ENCODE assay signal across 20 cellular contexts in genomic region chr13:113090415-113090770, GRCh38. TPM values are rescaled to one million over a fixed set of nuclear protein-coding genes. Genes with fewer than 3 reads are reported as not detected.
DNase-seq lines count a peak whose midpoint lies in the region; ATAC-seq and TF ChIP-seq lines count a peak whose summit lies in the region.
"Had no signal": no experiment of that assay in that cellular context is flagged by ENCODE, and none has a peak within 500 bp of the region (broad histone marks: within the 10 kb centered on the region; RNA-seq: fewer than 3 reads in every experiment).

No MANE protein-coding gene starts in this region.

- no peak overlapping the region for H3K56ac ChIP-seq in H9 (ENCODE audit: insufficient read length, low read depth, low read length)
- H3K56ac ChIP-seq in mesendoderm (ENCODE audit: low read length): no peak overlapping the region

- no peak overlapping the region for H3K4ac ChIP-seq in H9 (ENCODE audit: low read depth, low read length)
- H3K4ac ChIP-seq in mesendoderm (ENCODE audit: low read depth, low read length): no peak overlapping the region

- H4K5ac ChIP-seq in H9 (ENCODE audit: insufficient read length, low read depth, low read length) (no peak overlapping the region), mesendoderm (ENCODE audit: low read length) (no peak overlapping the region)

- H3K9me3 Mint-ChIP-seq in H9 (no peaks in the 10 kb centered on the region), glutamatergic neuron (ENCODE audit: unreplicated experiment) (peaks cover 10% of the 10 kb centered on the region), Calu3 (ENCODE audit: low read depth, unreplicated experiment) (no peaks in the 10 kb centered on the region)
- H3K9me3 Mint-ChIP-seq: CD8-positive, alpha-beta memory T cell had no signal

- H3K79me2 ChIP-seq in H9 (ENCODE audit: insufficient read depth, low read length): no peaks in the 10 kb centered on the region
- no peaks in the 10 kb centered on the region for H3K79me2 ChIP-seq in mesendoderm (ENCODE audit: control insufficient read depth, insufficient read depth, low read length)

- H3K79me1 ChIP-seq in H9 (ENCODE audit: insufficient read depth, low read depth, low read length, poor library complexity, severe bottlenecking) (no peaks in the 10 kb centered on the region), mesendoderm (ENCODE audit: low read length) (no peaks in the 10 kb centered on the region)

- H3K4me3 ChIP-seq in mesendoderm (ENCODE audit: low read length) (no peak overlapping the region), colonic mucosa (no peak overlapping the region)
- H3K4me3 ChIP-seq: SJCRH30 had no signal

- H3K4me2 ChIP-seq in H9 (ENCODE audit: insufficient read depth, insufficient read length, low read length) (no peak overlapping the region), mesendoderm (ENCODE audit: low read length) (no peak overlapping the region)

- no peak overlapping the region for H3K18ac ChIP-seq in H9 (ENCODE audit: insufficient read length, low read depth, low read length)
- no peak overlapping the region for H3K18ac ChIP-seq in mesendoderm (ENCODE audit: low read length)

- no peak overlapping the region for H3K14ac ChIP-seq in H9 (ENCODE audit: insufficient read depth, low read length)

- no peak overlapping the region for H2BK12ac ChIP-seq in H9 (ENCODE audit: insufficient read length, low read depth, low read length)

- H3K23ac ChIP-seq in H9 (ENCODE audit: insufficient read length, low read depth, low read length): no peak overlapping the region
- H3K23ac ChIP-seq in mesendoderm (ENCODE audit: low read length): no peak overlapping the region

- TF ChIP-seq CTCF in H9 (conservative IDR thresholded peaks at IDR 0.05): peak; percentile 63
- no peak for TF ChIP-seq CTCF in glutamatergic neuron (IDR thresholded peaks at IDR 0.05; ENCODE audit: partially characterized antibody, unreplicated experiment)
- no peak for TF ChIP-seq CTCF in Calu3 (IDR thresholded peaks at IDR 0.05; ENCODE audit: unreplicated experiment)
- no peak for TF ChIP-seq CTCF in colonic mucosa (IDR thresholded peaks at IDR 0.05)

- H3K27me3 Mint-ChIP-seq in H9 (ENCODE audit: low read depth): peaks cover 1% of the 10 kb centered on the region; the same call in 1 of the 2 replicates
- H3K27me3 Mint-ChIP-seq in glutamatergic neuron (ENCODE audit: unreplicated experiment): peaks cover 12% of the 10 kb centered on the region
- no peaks in the 10 kb centered on the region for H3K27me3 Mint-ChIP-seq in Calu3 (ENCODE audit: unreplicated experiment)
- H3K27me3 Mint-ChIP-seq: CD8-positive, alpha-beta memory T cell had no signal

- no peak overlapping the region for H3K4me3 Mint-ChIP-seq in H9
- no peak overlapping the region for H3K4me3 Mint-ChIP-seq in glutamatergic neuron (ENCODE audit: unreplicated experiment)
- no peak overlapping the region for H3K4me3 Mint-ChIP-seq in Calu3 (ENCODE audit: low read depth, unreplicated experiment)
- H3K4me3 Mint-ChIP-seq: CD8-positive, alpha-beta memory T cell had no signal

- no peak overlapping the region for H3K9ac ChIP-seq in H9 (ENCODE audit: extremely low read depth, insufficient read length, low read length)
- H3K9ac ChIP-seq in mesendoderm (ENCODE audit: low read length): no peak overlapping the region
- no peak overlapping the region for H3K9ac ChIP-seq in colonic mucosa (ENCODE audit: low read depth in 2 of 2, low read length in 2 of 2)

- H2AK5ac ChIP-seq in H9 (ENCODE audit: insufficient read length, low read length) (no peak overlapping the region), mesendoderm (ENCODE audit: low read length) (no peak overlapping the region)

- no peak overlapping the region for H4K91ac ChIP-seq in H9 (ENCODE audit: insufficient read length, low read depth, low read length)

- 0 out of 7 replicates have a peak overlapping the region, but pooled peaks of 2 of the 3 experiments have one; percentile 27 to 28 for H3K27ac Mint-ChIP-seq in H9
- H3K27ac Mint-ChIP-seq in glutamatergic neuron (ENCODE audit: unreplicated experiment): no peak overlapping the region
- H3K27ac Mint-ChIP-seq in Calu3 (ENCODE audit: unreplicated experiment): no peak overlapping the region
- H3K27ac Mint-ChIP-seq: CD8-positive, alpha-beta memory T cell had no signal

- H4K8ac ChIP-seq in H9 (replicated peaks; ENCODE audit: insufficient read length, low read depth, low read length): no peak overlapping the region
- no peak overlapping the region for H4K8ac ChIP-seq in mesendoderm (ENCODE audit: low read depth, low read length)

- H4K20me1 ChIP-seq in H9 (ENCODE audit: control insufficient read depth, insufficient read depth, insufficient read length): peaks cover 2% of the 10 kb centered on the region

- DNase-seq in ELF-1 (ENCODE audit: low read depth, low spot score) (peak; percentile 27), H9 (peak; percentile 83), glutamatergic neuron (peak; percentile 20), mesendoderm (peak; percentile 79), Calu3 (no peak), colonic mucosa (no peak)
- DNase-seq: C1 segment of cervical spinal cord, DMS79 treated with DMSO at 0.1 percent for 48 hours, HCEC 1CT, KG1, NCI-H1417, NCI-H187, NCI-H345, NCI-H524 treated with DMSO at 0.1 percent for 48 hours, RPMI8226, SJCRH30 had no signal

- intact Hi-C loops in Calu3 (cut with micrococcal nuclease; ENCODE audit: unreplicated experiment) (no loop called here), colonic mucosa (cut with DNase I) (no loop called here)

- no TSS peak for BruUV-seq in Calu3 (replicated peaks; lab: Mats Ljungman, UMichigan)

- H2BK5ac ChIP-seq in H9 (ENCODE audit: insufficient read length, low read length) (no peak overlapping the region), mesendoderm (ENCODE audit: low read length) (no peak overlapping the region)

- H3K4me1 Mint-ChIP-seq in H9 (peaks cover 18 to 24% of the 10 kb centered on the region in 2 experiments), glutamatergic neuron (ENCODE audit: low read depth, unreplicated experiment) (peaks cover 4% of the 10 kb centered on the region), Calu3 (ENCODE audit: low read depth, unreplicated experiment) (no peaks in the 10 kb centered on the region)
- H3K4me1 Mint-ChIP-seq: CD8-positive, alpha-beta memory T cell had no signal

- no peak overlapping the region for H3T11ph ChIP-seq in H9 (ENCODE audit: low read length)

- H3K4me1 ChIP-seq in H9 (ENCODE audit: insufficient read depth, low read length): no peaks in the 10 kb centered on the region; the same call in 1 of the 2 replicates
- H3K4me1 ChIP-seq in mesendoderm (ENCODE audit: control insufficient read depth, low read depth, low read length): peaks cover 2% of the 10 kb centered on the region
- no peaks in the 10 kb centered on the region for H3K4me1 ChIP-seq in colonic mucosa
- H3K4me1 ChIP-seq: SJCRH30 had no signal

- H3K27me3 ChIP-seq in H9 (ENCODE audit: insufficient read depth, low read length): no peaks in the 10 kb centered on the region
- H3K27me3 ChIP-seq in mesendoderm (ENCODE audit: insufficient read depth, low read length, poor library complexity): no peaks in the 10 kb centered on the region
- H3K27me3 ChIP-seq in colonic mucosa: no peaks in the 10 kb centered on the region
- H3K27me3 ChIP-seq: SJCRH30 had no signal

- H2AFZ ChIP-seq in H9 (ENCODE audit: low read length): no peak overlapping the region

- H2BK120ac ChIP-seq in H9 (ENCODE audit: low read depth, low read length, poor library complexity, severe bottlenecking) (no peak overlapping the region), mesendoderm (ENCODE audit: low read depth, low read length) (no peak overlapping the region)

- CTCF ChIA-PET in Calu3 (lab: Charles Lee): no interaction called here

- H3K36me3 ChIP-seq in mesendoderm (ENCODE audit: control insufficient read depth, insufficient read depth, low read length) (no peaks in the 10 kb centered on the region), colonic mucosa (no peaks in the 10 kb centered on the region)
- H3K36me3 ChIP-seq: SJCRH30 had no signal

- H3K36me3 Mint-ChIP-seq in H9 (ENCODE audit: insufficient read depth in 1 of 3, low read depth in 3 of 3) (peaks cover 0 to 9% (median 6%) of the 10 kb centered on the region in 3 experiments; a peak in 4 of 7 replicates), glutamatergic neuron (ENCODE audit: unreplicated experiment) (no peaks in the 10 kb centered on the region), Calu3 (ENCODE audit: insufficient read depth, unreplicated experiment) (no peaks in the 10 kb centered on the region)

- no peaks in the 10 kb centered on the region for H3K23me2 ChIP-seq in H9 (ENCODE audit: insufficient read length, low read depth, low read length, poor library complexity, severe bottlenecking)

- no peak for ATAC-seq in HG03045 (IDR thresholded peaks at IDR 0.05; ENCODE audit: unreplicated experiment)
- ATAC-seq: HepG2 had no signal

- H2BK20ac ChIP-seq in H9 (ENCODE audit: low read depth, low read length, poor library complexity, severe bottlenecking): no peak overlapping the region

- WGBS in H9 (ENCODE audit: extremely low coverage, insufficient read length, low lambda C conversion rate): no CpG with 5 or more reads among the region's 13 CpGs
- no CpG with 5 or more reads among the region's 13 CpGs for WGBS in mesendoderm (ENCODE audit: extremely low coverage, insufficient coverage, low lambda C conversion rate)

- H2BK15ac ChIP-seq in H9 (ENCODE audit: low read depth, low read length): no peak overlapping the region
- H2BK15ac ChIP-seq in mesendoderm (replicated peaks; ENCODE audit: low read depth): no peak overlapping the region

- H3K9me3 ChIP-seq in H9 (ENCODE audit: control insufficient read depth, low read depth, low read length): no peaks in the 10 kb centered on the region
- no peaks in the 10 kb centered on the region for H3K9me3 ChIP-seq in colonic mucosa
- H3K9me3 ChIP-seq: SJCRH30 had no signal

- no peak overlapping the region for H3K27ac ChIP-seq in H9 (ENCODE audit: insufficient read length, low read depth, low read length)
- H3K27ac ChIP-seq in mesendoderm (ENCODE audit: low read depth, low read length): no peak overlapping the region
- no peak overlapping the region for H3K27ac ChIP-seq in colonic mucosa
- H3K27ac ChIP-seq: SJCRH30 had no signal

RNA-seq across cellular contexts. Expression of gene F7, which starts 15.2 kb away (rescaled TPM):
- total RNA-seq in H9 (2021) (0.66 and 0.81 TPM in 2 replicates), glutamatergic neuron (ENCODE audit: unreplicated experiment) (not detected), Calu3 (2022) (not detected in 2 replicates), colonic mucosa (under 1 TPM; 0.11 to 0.12 TPM)
- polyA plus RNA-seq in mesendoderm (2013, experiment 1 of 2): 0.20 TPM
- 0.18 TPM for polyA plus RNA-seq in mesendoderm (2013, experiment 2 of 2)
- total RNA-seq: G401, SJCRH30 had no signal

RNA-seq across cellular contexts. Expression of gene F10, which starts 32.2 kb away (rescaled TPM):
- 1.7 TPM in 2 replicates for total RNA-seq in H9 (2021)
- total RNA-seq in glutamatergic neuron (ENCODE audit: unreplicated experiment): 0.74 TPM
- polyA plus RNA-seq in mesendoderm (2013, experiment 1 of 2): 0.62 TPM
- 0.45 TPM for polyA plus RNA-seq in mesendoderm (2013, experiment 2 of 2)
- total RNA-seq in Calu3 (2022): not detected in 2 replicates
- 1 to 10 TPM; 1.5 to 4.1 TPM for total RNA-seq in colonic mucosa
- total RNA-seq: CD8-positive, alpha-beta memory T cell; G401 had no signal
- polyA plus RNA-seq: CD8-positive, alpha-beta memory T cell had no signal

Comparison
In these comparisons a context has a peak if more than half of its experiments do, and no peak if none do; other contexts are left out.
1. DNase-seq: peak in ELF-1 (single experiment), H9 (single experiment), glutamatergic neuron (single experiment) and mesendoderm (single experiment); none in Calu3 (single experiment) and colonic mucosa (single experiment).
2. H3K27ac Mint-ChIP-seq: peak in H9 (2 of 3); none in glutamatergic neuron (single experiment) and Calu3 (single experiment).